ENCODE assay signal across 20 cellular contexts in genomic region chr1:37831809-37832208, GRCh38. TPM values are rescaled to one million over a fixed set of nuclear protein-coding genes. Genes with fewer than 3 reads are reported as not detected.
DNase-seq lines count a peak whose midpoint lies in the region; ATAC-seq and TF ChIP-seq lines count a peak whose summit lies in the region.
"Had no signal": no experiment of that assay in that cellular context is flagged by ENCODE, and none has a peak within 500 bp of the region (broad histone marks: within the 10 kb centered on the region; RNA-seq: fewer than 3 reads in every experiment).

No MANE protein-coding gene starts in this region.

- peak; percentile 43 for ATAC-seq in thoracic aorta (ENCODE audit: insufficient number of reproducible peaks, low FRiP score, low read depth)
- ATAC-seq: A549; CD8-positive, alpha-beta T cell; GM12878 had no signal

- H3K27ac ChIP-seq in thoracic aorta: no peak overlapping the region
- H3K27ac ChIP-seq: 22Rv1; A549; BLaER1 treated with 17β-estradiol and CSF1 and Interleukin-3, amounts not matched to agents 10 nM and 100 nM; C4-2B had no signal

- no peaks in the 10 kb centered on the region for H3K9me3 ChIP-seq in thoracic aorta
- H3K9me3 ChIP-seq: A549; BLaER1 treated with 17β-estradiol and CSF1 and Interleukin-3, amounts not matched to agents 10 nM and 100 nM; Caco-2 had no signal

- H3K4me3 ChIP-seq in thoracic aorta: no peak overlapping the region
- H3K4me3 ChIP-seq: A549; BLaER1 treated with 17β-estradiol and CSF1 and Interleukin-3, amounts not matched to agents 10 nM and 100 nM; GM12878 had no signal

- H3K4me1 ChIP-seq in thoracic aorta (ENCODE audit: control insufficient read depth in 1 of 2, low read depth in 2 of 2): no peaks in the 10 kb centered on the region
- H3K4me1 ChIP-seq: BLaER1 treated with 17β-estradiol and CSF1 and Interleukin-3, amounts not matched to agents 10 nM and 100 nM; Caco-2 had no signal

- TF ChIP-seq CTCF in thoracic aorta (IDR thresholded peaks at IDR 0.05): no peak

- no peaks in the 10 kb centered on the region for H3K27me3 ChIP-seq in thoracic aorta (replicated peaks; ENCODE audit: insufficient read depth)
- H3K27me3 ChIP-seq: BLaER1 treated with 17β-estradiol and CSF1 and Interleukin-3, amounts not matched to agents 10 nM and 100 nM had no signal

- DNase-seq in DMS53 (lab: John Stamatoyannopoulos, UW) (peak; percentile 47), DMS53 treated with DMSO at 0.1 percent for 48 hours (lab: John Stamatoyannopoulos, UW; ENCODE audit: unreplicated experiment) (no peak), EH (ENCODE audit: low read depth) (peak; percentile 13), iris pigment epithelial cell (ENCODE audit: low read depth) (peak; percentile 33), thoracic aorta (ENCODE audit: low spot score) (no peak), superior temporal gyrus (ENCODE audit: extremely low spot score) (no peak)
- no peak for DNase-seq in activated CD4-positive, alpha-beta T cell treated with anti-CD3 and anti-CD28 coated beads, Interleukin-2, amount 50 U/mL, for 1 hour
- DNase-seq: AML-193; Caco-2; Calu3; CD4-positive, alpha-beta T cell; CD8-positive, alpha-beta T cell; DMS79 treated with DMSO at 0.1 percent for 48 hours; EL; GDM1 had no signal

- peaks cover 49% of the 10 kb centered on the region for H3K36me3 ChIP-seq in thoracic aorta

RNA-seq across cellular contexts. Expression of gene YRDC, which starts 23.8 kb away (rescaled TPM):
- total RNA-seq in thoracic aorta: 1 to 10 TPM; 8.7 to 9.7 TPM

RNA-seq across cellular contexts. Expression of gene C1orf122, which starts 24.2 kb away (rescaled TPM):
- total RNA-seq in thoracic aorta: 10 to 100 TPM; 33.9 to 96.0 TPM

RNA-seq across cellular contexts. Expression of gene MTF1, which starts 27.6 kb away (rescaled TPM):
- total RNA-seq in thoracic aorta: 1 to 10 TPM; 4.5 to 9.3 TPM

RNA-seq across cellular contexts. Expression of gene MANEAL, which starts 38.2 kb away (rescaled TPM):
- 1 to 10 TPM; 1.8 TPM for total RNA-seq in thoracic aorta

Comparison
In these comparisons a context has a peak if more than half of its experiments do, and no peak if none do; other contexts are left out.
1. DNase-seq: peak in DMS53 (single experiment), EH (single experiment) and iris pigment epithelial cell (single experiment); none in DMS53 treated with DMSO at 0.1 percent for 48 hours (single experiment), thoracic aorta (single experiment), activated CD4-positive, alpha-beta T cell treated with anti-CD3 and anti-CD28 coated beads, Interleukin-2, amount 50 U/mL, for 1 hour (single experiment) and superior temporal gyrus (single experiment).